ENCODE assay signal across 16 cellular contexts in genomic region chr18:34543940-34544339, GRCh38.
DNase-seq lines count a peak whose midpoint lies in the region; ATAC-seq and TF ChIP-seq lines count a peak whose summit lies in the region.
"Had no signal": no experiment of that assay in that cellular context is flagged by ENCODE, and none has a peak within 500 bp of the region (broad histone marks: within the 10 kb centered on the region; RNA-seq: fewer than 3 reads in every experiment).

No MANE protein-coding gene starts in this region.

- no peaks in the 10 kb centered on the region for H3K36me3 Mint-ChIP-seq in HFFc6 (ENCODE audit: low read depth)
- H3K36me3 Mint-ChIP-seq: CD4-positive, CD25-positive, alpha-beta regulatory T cell had no signal

- DNase-seq in NCI-H510A treated with DMSO at 0.1 percent for 48 hours (lab: John Stamatoyannopoulos, UW) (peak; percentile 39), NCI-H510A (lab: John Stamatoyannopoulos, UW) (no peak), NCI-H146 (lab: John Stamatoyannopoulos, UW) (peak; percentile 69), NCI-H524 (lab: John Stamatoyannopoulos, UW) (peak; percentile 16 to 77), body of pancreas (peak in 1 of 4 donors; percentile 52), NK-92 (lab: John Stamatoyannopoulos, UW; ENCODE audit: unreplicated experiment) (no peak), HFFc6 (no peak)
- DNase-seq in activated CD8-positive, alpha-beta memory T cell treated with anti-CD3 and anti-CD28 coated beads for 24 hours = no peak
- DNase-seq: CD4-positive, CD25-positive, alpha-beta regulatory T cell; GDM1; IMR-90; NCI-H1417 treated with DMSO at 0.1 percent for 48 hours; NCI-H1930 had no signal

- H3K4me1 ChIP-seq in body of pancreas = peaks cover 71% of the 10 kb centered on the region

- no peaks in the 10 kb centered on the region for H3K9me3 ChIP-seq in body of pancreas

- peak; percentile 81 for ATAC-seq in body of pancreas
- ATAC-seq: HCT116 had no signal

- no peaks in the 10 kb centered on the region for H3K4me1 Mint-ChIP-seq in HFFc6 (ENCODE audit: low read depth)
- H3K4me1 Mint-ChIP-seq: CD4-positive, CD25-positive, alpha-beta regulatory T cell had no signal

- no peaks in the 10 kb centered on the region for H3K27me3 ChIP-seq in body of pancreas

- peak overlapping the region; percentile 78 to 94 (median 83) for H3K27ac ChIP-seq in body of pancreas
- H3K27ac ChIP-seq: KMS-11 had no signal

- H3K4me3 ChIP-seq in body of pancreas = no peak overlapping the region

- peaks cover 13% of the 10 kb centered on the region for H3K9me3 Mint-ChIP-seq in HFFc6
- H3K9me3 Mint-ChIP-seq: T-helper 1 cell treated with Interleukin-12 subunit alpha and Interleukin-12 subunit beta and Interleukin-4 antibody, amounts not matched to agents 30 μg/mL and 1 μg/mL, for 36 hours had no signal

- intact Hi-C loops in body of pancreas (cut with DNase I) = no loop called here

- no peaks in the 10 kb centered on the region for H3K36me3 ChIP-seq in body of pancreas (replicated peaks in 1 of 2; ENCODE audit: insufficient read depth in 1 of 2, low read depth in 2 of 2)

- TF ChIP-seq CTCF in body of pancreas (IDR thresholded peaks at IDR 0.05) (no peak), HFFc6 (IDR thresholded peaks at IDR 0.05) (no peak)

- no peak overlapping the region for H3K4me3 Mint-ChIP-seq in HFFc6
- H3K4me3 Mint-ChIP-seq: CD4-positive, CD25-positive, alpha-beta regulatory T cell; T-helper 1 cell treated with Interleukin-12 subunit alpha and Interleukin-12 subunit beta and Interleukin-4 antibody, amounts not matched to agents 30 μg/mL and 1 μg/mL, for 36 hours had no signal

- no peak for TF ChIP-seq POLR2A in body of pancreas (IDR thresholded peaks at IDR 0.05)

- H3K27ac Mint-ChIP-seq in HFFc6 = no peak overlapping the region
- H3K27ac Mint-ChIP-seq: CD4-positive, CD25-positive, alpha-beta regulatory T cell; T-helper 1 cell treated with Interleukin-12 subunit alpha and Interleukin-12 subunit beta and Interleukin-4 antibody, amounts not matched to agents 30 μg/mL and 1 μg/mL, for 36 hours had no signal

- WGBS in body of pancreas, 2 donors = 8 to 22% methylated on average over 1 of the region's 1 CpG

- H3K27me3 Mint-ChIP-seq in HFFc6 (ENCODE audit: insufficient read depth) = no peaks in the 10 kb centered on the region
- H3K27me3 Mint-ChIP-seq: CD4-positive, CD25-positive, alpha-beta regulatory T cell had no signal

Comparison
In these comparisons a context has a peak if more than half of its experiments do, and no peak if none do; other contexts are left out.
1. DNase-seq: peak in NCI-H510A treated with DMSO at 0.1 percent for 48 hours (single experiment), NCI-H146 (single experiment) and NCI-H524 (2 of 2); none in NCI-H510A (single experiment), NK-92 (single experiment), activated CD8-positive, alpha-beta memory T cell treated with anti-CD3 and anti-CD28 coated beads for 24 hours (single experiment) and HFFc6 (single experiment).